Comparison of ENCODE assay signal across 8 cellular contexts in genomic region chr4:9103148-9103524, GRCh38.
DNase-seq lines count a peak whose midpoint lies in the region; FAIRE-seq and TF ChIP-seq lines count a peak whose summit lies in the region.
"Not testable (repeated sequence)": the region's sequence is repeated elsewhere in the genome, so short reads cannot be mapped to it uniquely, and the experiment has no call there.

No MANE protein-coding gene starts in this region.

- not testable (repeated sequence) for FAIRE-seq in keratinocyte (lab: Jason Lieb, UNC)

- intact Hi-C loops in stomach (cut with DNase I; ENCODE audit: low total_unique reads): not testable (repeated sequence)

- H4K20me1 ChIP-seq in keratinocyte (ENCODE audit: control insufficient read depth, extremely low read depth, insufficient read depth, low read length): not testable (repeated sequence)

- peak overlapping the region; percentile 84 for H2AFZ ChIP-seq in keratinocyte (ENCODE audit: control insufficient read depth, low read length)

- peak overlapping the region; percentile 58 for H3K9ac ChIP-seq in keratinocyte (ENCODE audit: control insufficient read depth, extremely low read depth, insufficient read depth, low read length)

- not testable (repeated sequence) for H3K4me3 ChIP-seq in GM12864 (ENCODE audit: low read depth, low read length); NB4 (ENCODE audit: low read depth, low read length); WI38 (ENCODE audit: low read depth, low read length); keratinocyte (ENCODE audit: control insufficient read depth in 2 of 3, extremely low read depth in 1 of 3, insufficient read depth in 2 of 3, low read depth in 1 of 3, low read length in 3 of 3)
- H3K4me3 ChIP-seq in stomach: peak overlapping the region in 3 of 4 donors; percentile 16 to 37 (median 31)

- not testable (repeated sequence) for H3K4me1 ChIP-seq in keratinocyte (ENCODE audit: control insufficient read depth, extremely low read depth, insufficient read depth, low read length); stomach

- not testable (repeated sequence) for H3K4me1 Mint-ChIP-seq in endothelial cell (ENCODE audit: unreplicated experiment); nephron

- TF ChIP-seq POLR2A in NB4 (IDR thresholded peaks at IDR 0.05; ENCODE audit: extremely low read depth, insufficient read length); stomach (IDR thresholded peaks at IDR 0.05): not testable (repeated sequence)

- peak overlapping the region; percentile 79 for H3K4me2 ChIP-seq in keratinocyte (ENCODE audit: control insufficient read depth, extremely low read depth, insufficient read depth, low read depth, low read length)

- H3K79me2 ChIP-seq in keratinocyte (ENCODE audit: control insufficient read depth, insufficient read depth, low read length): not testable (repeated sequence)

- not testable (repeated sequence) for DNase-seq in GM12864 (ENCODE audit: low read depth); NB4 (ENCODE audit: low read depth); endothelial cell (ENCODE audit: low spot score); keratinocyte (ENCODE audit: low read depth, low spot score); stomach

- H3K4me3 Mint-ChIP-seq in endothelial cell (ENCODE audit: unreplicated experiment); nephron: not testable (repeated sequence)

- TF ChIP-seq CTCF in 22Rv1 (IDR thresholded peaks at IDR 0.05) (peak; percentile 53), GM12864 (IDR thresholded peaks at IDR 0.05; ENCODE audit: low read depth, low read length, missing control alignments) (peak; percentile 11), NB4 (IDR thresholded peaks at IDR 0.05; ENCODE audit: low read depth, low read length) (peak; percentile 33), WI38 (IDR thresholded peaks at IDR 0.05; ENCODE audit: low read depth, low read length) (0 out of 2 replicates have a peak, but pooled peaks have one; percentile 9), endothelial cell (IDR thresholded peaks at IDR 0.05; ENCODE audit: unreplicated experiment) (peak; percentile 54), keratinocyte (optimal IDR thresholded peaks at IDR 0.05 in 1 of 3, IDR thresholded peaks at IDR 0.05 in 1 of 3, conservative IDR thresholded peaks at IDR 0.05 in 1 of 3; ENCODE audit: extremely low read depth in 1 of 3, insufficient read depth in 2 of 3, low read length in 3 of 3) (peak in 2 of 3 experiments; percentile 33 to 42), nephron (IDR thresholded peaks at IDR 0.05; ENCODE audit: unreplicated experiment in 3 of 3) (peak; percentile 13 to 28 (median 27)), stomach (IDR thresholded peaks at IDR 0.05) (peak in 5 of 7 experiments; percentile 15 to 61 (median 28))

- H3K36me3 ChIP-seq in keratinocyte (ENCODE audit: control insufficient read depth in 2 of 2, extremely low read depth in 1 of 2, insufficient read depth in 2 of 2, low read length in 2 of 2); stomach: not testable (repeated sequence)

- not testable (repeated sequence) for H3K27ac Mint-ChIP-seq in endothelial cell (ENCODE audit: unreplicated experiment)
- peak overlapping the region in 1 of 3 experiments; percentile 35 for H3K27ac Mint-ChIP-seq in nephron

- not testable (repeated sequence) for H3K9me3 Mint-ChIP-seq in endothelial cell (ENCODE audit: unreplicated experiment)
- H3K9me3 Mint-ChIP-seq in nephron: peaks cover 14% of the 10 kb centered on the region

- H3K36me3 Mint-ChIP-seq in endothelial cell (ENCODE audit: low read depth, unreplicated experiment); nephron (ENCODE audit: low read depth): not testable (repeated sequence)

- H3K27me3 ChIP-seq in keratinocyte (ENCODE audit: control insufficient read depth, extremely low read depth, insufficient read depth, low read length); stomach: not testable (repeated sequence)

- not testable (repeated sequence) for H3K9me3 ChIP-seq in keratinocyte (ENCODE audit: control insufficient read depth, low read depth, low read length); stomach

- dilution Hi-C loops in keratinocyte (cut with MboI; ENCODE audit: extremely low pct_ligation_motif_present, low sequenced_read_pairs): not testable (repeated sequence)

- WGBS in stomach, 5 donors: 14 to 25% (median 17%) methylated on average over 6 of the region's 6 CpGs

- not testable (repeated sequence) for H3K27ac ChIP-seq in 22Rv1; keratinocyte (ENCODE audit: control insufficient read depth, insufficient read depth, low read length)
- peak overlapping the region in 3 of 5 donors; percentile 26 to 70 (median 61) for H3K27ac ChIP-seq in stomach

- not testable (repeated sequence) for H3K9me1 ChIP-seq in keratinocyte (ENCODE audit: control insufficient read depth, extremely low read depth, insufficient read depth, low read length)

- not testable (repeated sequence) for TF ChIP-seq EP300 in stomach (IDR thresholded peaks at IDR 0.05)

- not testable (repeated sequence) for H3K27me3 Mint-ChIP-seq in endothelial cell (ENCODE audit: unreplicated experiment)
- peaks cover 11% of the 10 kb centered on the region for H3K27me3 Mint-ChIP-seq in nephron (ENCODE audit: low read depth)
